Comparison of ENCODE assay signal across 17 cellular contexts in genomic region chr1:98906761-98907301, GRCh38.
DNase-seq lines count a peak whose midpoint lies in the region; ATAC-seq and TF ChIP-seq lines count a peak whose summit lies in the region.
"Had no signal": no experiment of that assay in that cellular context is flagged by ENCODE, and none has a peak within 500 bp of the region (broad histone marks: within the 10 kb centered on the region; RNA-seq: fewer than 3 reads in every experiment).

No MANE protein-coding gene starts in this region.

- H3K9me3 ChIP-seq in breast epithelium (no peaks in the 10 kb centered on the region), PC-3 (ENCODE audit: low read length) (no peaks in the 10 kb centered on the region), osteoblast (ENCODE audit: low read depth, low read length) (no peaks in the 10 kb centered on the region)

- CTCF ChIA-PET in MCF 10A (lab: Yijun Ruan, JAX) = interaction anchor here (0.6 to 0.9 kb wide), 2 partner anchors 9 to 510 kb away, joined by 3 read pairs; no protein-coding TSS in a partner anchor
- CTCF ChIA-PET in PC-3 (lab: Charles Lee) = interaction anchor here (0.6 kb wide), 1 partner anchor 820 kb away, joined by 4 read pairs; no protein-coding TSS in a partner anchor

- peak overlapping the region; percentile 10 for H3K27ac Mint-ChIP-seq in MCF 10A (ENCODE audit: low read depth, unreplicated experiment)
- H3K27ac Mint-ChIP-seq: B cell; CD4-positive, alpha-beta T cell; IgD-negative memory B cell had no signal

- H2AFZ ChIP-seq in PC-3 (ENCODE audit: low read length) = no peak overlapping the region
- no peak overlapping the region for H2AFZ ChIP-seq in osteoblast (ENCODE audit: low read length)

- no peaks in the 10 kb centered on the region for H3K27me3 Mint-ChIP-seq in MCF 10A (ENCODE audit: insufficient read depth, unreplicated experiment)
- H3K27me3 Mint-ChIP-seq: B cell; CD4-positive, alpha-beta T cell; IgD-negative memory B cell had no signal

- H4K20me1 ChIP-seq in PC-3 (ENCODE audit: low read length) (no peaks in the 10 kb centered on the region), osteoblast (ENCODE audit: insufficient read depth, low read length) (no peaks in the 10 kb centered on the region)

- intact Hi-C loops in MCF 10A (cut with micrococcal nuclease) (no loop called here), breast epithelium (cut with DNase I; ENCODE audit: low total_unique reads) (no loop called here), PC-3 (cut with micrococcal nuclease) (no loop called here)

- H3K4me2 ChIP-seq in PC-3 (ENCODE audit: low read length) (peak overlapping the region; percentile 33; the same call in 1 of the 2 replicates), osteoblast (ENCODE audit: insufficient read depth, low read length) (peak overlapping the region; percentile 39)

- H3K36me3 ChIP-seq in breast epithelium (no peaks in the 10 kb centered on the region), PC-3 (ENCODE audit: low read depth, low read length) (no peaks in the 10 kb centered on the region; the same call in 1 of the 2 replicates), osteoblast (ENCODE audit: insufficient read depth, low read length) (no peaks in the 10 kb centered on the region)

- no peak for TF ChIP-seq POLR2A in breast epithelium (IDR thresholded peaks at IDR 0.05)

- H3K27me3 ChIP-seq in breast epithelium (no peaks in the 10 kb centered on the region), PC-3 (ENCODE audit: low read length) (no peaks in the 10 kb centered on the region), osteoblast (ENCODE audit: insufficient read depth, low read length) (no peaks in the 10 kb centered on the region)

- no peaks in the 10 kb centered on the region for H3K36me3 Mint-ChIP-seq in MCF 10A (ENCODE audit: insufficient read depth, unreplicated experiment)

- peak; percentile 32; the same call in 1 of the 2 replicates for ATAC-seq in PC-3
- ATAC-seq: HCT116 had no signal

- no peak overlapping the region for H3K9ac ChIP-seq in PC-3 (ENCODE audit: low read length)

- H3K79me2 ChIP-seq in PC-3 (ENCODE audit: low read length) = no peaks in the 10 kb centered on the region
- H3K79me2 ChIP-seq in osteoblast (ENCODE audit: insufficient read depth, low read length) = no peaks in the 10 kb centered on the region

- H3K9me2 ChIP-seq in PC-3 (replicated peaks; ENCODE audit: low read length) = no peaks in the 10 kb centered on the region

- no peak overlapping the region for H3K4me3 Mint-ChIP-seq in MCF 10A (ENCODE audit: unreplicated experiment)
- H3K4me3 Mint-ChIP-seq: B cell; CD4-positive, alpha-beta T cell; IgD-negative memory B cell had no signal

- no peaks in the 10 kb centered on the region for H3K9me3 Mint-ChIP-seq in MCF 10A (ENCODE audit: unreplicated experiment)
- H3K9me3 Mint-ChIP-seq: CD4-positive, alpha-beta T cell had no signal

- POLR2A ChIA-PET in MCF 10A (lab: Yijun Ruan, JAX) = no interaction called here
- POLR2A ChIA-PET in PC-3 (lab: Charles Lee; ENCODE audit: unreplicated experiment) = no interaction called here

- H3K4me1 ChIP-seq in breast epithelium (no peaks in the 10 kb centered on the region), PC-3 (ENCODE audit: insufficient read depth, low read length) (peaks cover 61% of the 10 kb centered on the region), osteoblast (ENCODE audit: insufficient read depth, low read length) (peaks cover 17% of the 10 kb centered on the region)

- H3K27ac ChIP-seq in breast epithelium (no peak overlapping the region), PC-3 (ENCODE audit: low read length) (peak overlapping the region; percentile 60), osteoblast (ENCODE audit: low read depth, low read length) (no peak overlapping the region)
- H3K27ac ChIP-seq: 22Rv1, HL-60 had no signal

- no peaks in the 10 kb centered on the region for H3F3A ChIP-seq in PC-3 (ENCODE audit: low read length, unreplicated experiment)

- H3K4me1 Mint-ChIP-seq in MCF 10A (ENCODE audit: insufficient read depth, unreplicated experiment) = peaks cover 17% of the 10 kb centered on the region
- H3K4me1 Mint-ChIP-seq: IgD-negative memory B cell had no signal

- H3K4me3 ChIP-seq in breast epithelium (no peak overlapping the region), PC-3 (ENCODE audit: low read length) (no peak overlapping the region), choroid plexus epithelial cell (ENCODE audit: low read depth, low read length) (no peak overlapping the region), osteoblast (ENCODE audit: insufficient read depth, low read length) (no peak overlapping the region)

- TF ChIP-seq CTCF in MCF 10A (IDR thresholded peaks at IDR 0.05; ENCODE audit: unreplicated experiment) (no peak), breast epithelium (IDR thresholded peaks at IDR 0.05) (no peak), PC-3 (conservative IDR thresholded peaks at IDR 0.05; ENCODE audit: low read depth, low read length) (no peak), choroid plexus epithelial cell (conservative IDR thresholded peaks at IDR 0.05; ENCODE audit: low read depth, low read length) (no peak), osteoblast (IDR thresholded peaks at IDR 0.05; ENCODE audit: extremely low read depth, low read depth, low read length) (no peak)

- no TSS peak for BruUV-seq in MCF 10A (replicated peaks; lab: Mats Ljungman, UMichigan)
- no TSS peak for BruUV-seq in PC-3 (replicated peaks; lab: Mats Ljungman, UMichigan)

- DNase-seq in MCF 10A (ENCODE audit: unreplicated experiment) (no peak), breast epithelium (ENCODE audit: low spot score in 2 of 2) (no peak), PC-3 (peak; percentile 81), choroid plexus epithelial cell (ENCODE audit: low read depth) (peak; percentile 23), osteoblast (ENCODE audit: insufficient read length, low spot score, missing footprints) (no peak), NOMO-1 treated with DMSO at 0.1 percent for 48 hours (lab: John Stamatoyannopoulos, UW; ENCODE audit: unreplicated experiment) (no peak), 8988T (no peak)
- no peak for DNase-seq in activated CD4-positive, alpha-beta T cell treated with anti-CD3 and anti-CD28 coated beads, Interleukin-2, amount 50 U/mL, for 48 hours
- DNase-seq: C1 segment of cervical spinal cord; Calu3; CD4-positive, alpha-beta T cell; DMS 273 treated with DMSO at 0.1 percent for 48 hours had no signal

Comparison
In these comparisons a context has a peak if more than half of its experiments do, and no peak if none do; other contexts are left out.
1. DNase-seq: peak in PC-3 (single experiment) and choroid plexus epithelial cell (single experiment); none in MCF 10A (single experiment), breast epithelium (0 of 2), osteoblast (single experiment), NOMO-1 treated with DMSO at 0.1 percent for 48 hours (single experiment), 8988T (single experiment) and activated CD4-positive, alpha-beta T cell treated with anti-CD3 and anti-CD28 coated beads, Interleukin-2, amount 50 U/mL, for 48 hours (0 of 2).